In the genomic region with DNA sequence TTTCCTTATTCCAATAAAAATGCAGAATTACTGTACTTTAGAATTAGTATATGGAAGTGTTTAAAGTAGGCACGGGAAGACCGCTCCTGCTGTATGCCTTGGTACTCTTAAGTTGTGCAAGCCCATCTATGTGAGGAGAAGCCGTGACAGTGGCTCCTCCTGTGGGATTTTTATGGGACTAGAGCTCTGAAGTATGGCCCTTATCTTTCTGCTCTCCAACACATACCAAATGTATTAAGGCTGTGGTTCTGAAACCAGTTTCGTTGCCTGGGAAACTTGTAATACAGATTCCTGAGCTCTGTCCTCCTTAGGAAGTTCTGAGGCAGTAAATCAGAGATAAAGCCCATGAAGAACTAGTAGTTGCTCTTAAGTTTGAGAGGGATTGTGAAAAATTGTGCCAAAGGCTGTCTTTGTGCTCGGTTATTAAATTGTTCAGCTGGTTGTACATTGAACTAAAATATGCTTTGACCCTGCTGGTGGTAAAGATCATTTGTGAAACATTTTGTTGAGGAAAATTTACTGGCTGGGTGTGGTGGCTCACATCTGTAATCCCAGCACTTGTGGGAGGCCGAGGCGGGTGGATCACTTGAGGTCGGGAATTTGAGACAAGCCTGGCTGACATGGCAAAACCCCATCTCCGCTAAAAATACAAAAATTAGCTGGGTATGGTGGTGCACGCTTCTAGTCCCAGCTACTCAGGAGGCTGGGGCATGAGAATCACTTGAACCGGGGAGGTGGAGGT, we compare ENCODE assay signal across 14 cellular contexts. TPM values are rescaled to one million over a fixed set of nuclear protein-coding genes. Genes with fewer than 3 reads are reported as not detected.
DNase-seq lines count a peak whose midpoint lies in the region; ATAC-seq, FAIRE-seq and TF ChIP-seq lines count a peak whose summit lies in the region.
"Had no signal": no experiment of that assay in that cellular context is flagged by ENCODE, and none has a peak within 500 bp of the region (broad histone marks: within the 10 kb centered on the region; RNA-seq: fewer than 3 reads in every experiment).

No MANE protein-coding gene starts in this region.

- H3K27ac ChIP-seq in angular gyrus (ENCODE audit: low read depth, low read length) (peak overlapping the region; percentile 2), small intestine (ENCODE audit: low read depth in 1 of 2, low read length in 1 of 2) (no peak overlapping the region), ascending aorta (no peak overlapping the region)
- H3K27ac ChIP-seq: gastroesophageal sphincter had no signal

- H3K4me3 ChIP-seq in small intestine (ENCODE audit: low read depth in 1 of 2, low read length in 2 of 2), result no peak overlapping the region
- no peak overlapping the region for H3K4me3 ChIP-seq in ascending aorta
- H3K4me3 ChIP-seq: gastroesophageal sphincter had no signal

- H3K9me3 ChIP-seq in small intestine (ENCODE audit: control insufficient read depth, low read depth) (no peaks in the 10 kb centered on the region), ascending aorta (no peaks in the 10 kb centered on the region)
- H3K9me3 ChIP-seq: gastroesophageal sphincter had no signal

- ATAC-seq in left ventricle myocardium superior (peak; percentile 81), GM18868 (IDR thresholded peaks at IDR 0.05; ENCODE audit: unreplicated experiment) (no peak)
- ATAC-seq: gastroesophageal sphincter, HCT116 had no signal

- FAIRE-seq in small intestine (lab: Jason Lieb, UNC), result no peak
- FAIRE-seq: bronchial epithelial cell had no signal

- H3K4me1 ChIP-seq in small intestine (ENCODE audit: control insufficient read depth in 2 of 2, insufficient read depth in 1 of 2, low read depth in 1 of 2, low read length in 1 of 2) (peaks cover 2 to 5% of the 10 kb centered on the region in 2 donors), ascending aorta (no peaks in the 10 kb centered on the region)

- 66 to 72% (median 71%) methylated on average over 11 of the region's 11 CpGs for WGBS in small intestine, 3 donors

- intact Hi-C loops in left ventricle myocardium superior (cut with micrococcal nuclease) (no loop called here), ascending aorta (cut with DNase I) (no loop called here)

- DNase-seq in GM04504 (ENCODE audit: low read depth), result peak; percentile 73
- no peak for DNase-seq in left ventricle myocardium superior
- peak; percentile 14 for DNase-seq in small intestine
- no peak for DNase-seq in NCI-H1694 treated with DMSO at 0.1 percent for 48 hours (lab: John Stamatoyannopoulos, UW)
- no peak for DNase-seq in NCI-H1436 (lab: John Stamatoyannopoulos, UW)
- DNase-seq in ascending aorta (ENCODE audit: low spot score in 2 of 2), result no peak
- DNase-seq: DND-41, midbrain, NCI-H1092 had no signal

- no peaks in the 10 kb centered on the region for H3K27me3 ChIP-seq in small intestine (ENCODE audit: control insufficient read depth in 2 of 2, insufficient read depth in 2 of 2, low read length in 2 of 2)
- H3K27me3 ChIP-seq in ascending aorta, result no peaks in the 10 kb centered on the region
- H3K27me3 ChIP-seq: gastroesophageal sphincter had no signal

- H3K36me3 ChIP-seq in small intestine (ENCODE audit: control insufficient read depth in 2 of 2, insufficient read depth in 2 of 2, low read length in 2 of 2), result no peaks in the 10 kb centered on the region
- H3K36me3 ChIP-seq in ascending aorta, result no peaks in the 10 kb centered on the region
- H3K36me3 ChIP-seq: gastroesophageal sphincter had no signal

- peak in 1 of 3 experiments; percentile 15 for TF ChIP-seq CTCF in ascending aorta (IDR thresholded peaks at IDR 0.05)

RNA-seq across cellular contexts. Expression of a gene that starts 29.3 kb away (rescaled TPM):
- total RNA-seq in left ventricle myocardium superior (44.8 TPM), ascending aorta (49.5 TPM)
- 10 to 100 TPM; 27.3 to 93.0 (median 46.1) TPM for polyA plus RNA-seq in small intestine

RNA-seq across cellular contexts. Expression of a gene that starts 39.5 kb away (rescaled TPM):
- total RNA-seq in left ventricle myocardium superior (13.6 TPM), ascending aorta (77.3 TPM)
- 10 to 100 TPM in 1 of 3 donors, 1 to 10 TPM in 2; 4.6 to 11.6 (median 7.2) TPM for polyA plus RNA-seq in small intestine

RNA-seq across cellular contexts. Expression of a gene that starts 57.9 kb away (rescaled TPM):
- total RNA-seq in left ventricle myocardium superior (16.4 TPM), ascending aorta (34.7 TPM)
- polyA plus RNA-seq in small intestine, result 1 to 10 TPM in 2 of 3 donors, under 1 TPM in 1; 0.22 to 6.0 (median 1.9) TPM

Comparison
In these comparisons a context has a peak if more than half of its experiments do, and no peak if none do; other contexts are left out.
1. DNase-seq: peak in GM04504 (single experiment) and small intestine (single experiment); none in left ventricle myocardium superior (single experiment), NCI-H1694 treated with DMSO at 0.1 percent for 48 hours (single experiment), NCI-H1436 (single experiment) and ascending aorta (0 of 2).